ENCODE assay signal across 9 cellular contexts in the genomic region with DNA sequence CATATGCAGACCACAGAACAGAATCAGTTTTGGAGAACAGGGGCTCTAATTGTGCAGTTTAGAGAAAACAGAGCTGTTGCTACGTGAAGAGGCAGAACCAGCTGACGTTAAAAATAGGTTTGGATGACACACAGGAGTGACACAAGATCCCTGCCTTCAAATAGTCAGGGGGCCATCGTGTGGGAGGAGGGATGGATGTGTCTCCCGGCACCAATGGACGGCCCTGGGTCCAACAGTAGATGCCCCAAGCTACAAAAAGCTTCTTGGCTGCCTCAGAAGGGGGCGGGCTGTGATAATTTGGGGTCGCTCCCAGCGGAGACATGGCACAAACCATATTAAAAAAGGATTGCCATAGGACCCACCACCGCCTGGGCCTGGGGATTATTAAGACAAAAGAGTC.
DNase-seq lines count a peak whose midpoint lies in the region; ATAC-seq and TF ChIP-seq lines count a peak whose summit lies in the region.
"Had no signal": no experiment of that assay in that cellular context is flagged by ENCODE, and none has a peak within 500 bp of the region (broad histone marks: within the 10 kb centered on the region; RNA-seq: fewer than 3 reads in every experiment).

No MANE protein-coding gene starts in this region.

- intact Hi-C loops in activated naive CD4-positive, alpha-beta T cell treated with anti-CD3 and anti-CD28 coated beads for 36 hours (cut with micrococcal nuclease), result loop anchor here (1.0 to 10.0 kb wide), 12 partner anchors 11 to 927 kb away; a partner anchor contains a TSS

- H3K79me2 ChIP-seq in mesendoderm (ENCODE audit: control insufficient read depth, insufficient read depth, low read length), result peaks cover 73% of the 10 kb centered on the region

- no peak overlapping the region for H4K8ac ChIP-seq in mesendoderm (ENCODE audit: low read depth, low read length)

- no peak overlapping the region for H2BK120ac ChIP-seq in mesendoderm (ENCODE audit: low read depth, low read length)

- H3K56ac ChIP-seq in mesendoderm (ENCODE audit: low read length), result no peak overlapping the region

- H3K23ac ChIP-seq in mesendoderm (ENCODE audit: low read length), result no peak overlapping the region

- no peak for TF ChIP-seq CTCF in cardiac fibroblast (IDR thresholded peaks at IDR 0.05; ENCODE audit: low read depth, low read length)
- no peak for TF ChIP-seq CTCF in mesothelial cell of epicardium (IDR thresholded peaks at IDR 0.05; ENCODE audit: unreplicated experiment)
- TF ChIP-seq CTCF in upper lobe of left lung (IDR thresholded peaks at IDR 0.05), result no peak

- H4K5ac ChIP-seq in mesendoderm (ENCODE audit: low read length), result no peak overlapping the region

- peaks cover 92% of the 10 kb centered on the region for H3K4me1 Mint-ChIP-seq in activated naive CD4-positive, alpha-beta T cell treated with anti-CD3 and anti-CD28 coated beads for 36 hours (ENCODE audit: low read depth)
- H3K4me1 Mint-ChIP-seq in mesothelial cell of epicardium, result peaks cover 82% of the 10 kb centered on the region

- no peak overlapping the region for H3K4me3 ChIP-seq in cardiac fibroblast (replicated peaks in 1 of 2; ENCODE audit: low read depth in 2 of 2, low read length in 2 of 2)
- no peak overlapping the region for H3K4me3 ChIP-seq in upper lobe of left lung
- no peak overlapping the region for H3K4me3 ChIP-seq in mesendoderm (ENCODE audit: low read length)

- H2AK5ac ChIP-seq in mesendoderm (ENCODE audit: low read length), result no peak overlapping the region

- H3K79me1 ChIP-seq in mesendoderm (ENCODE audit: low read length), result peaks cover 56% of the 10 kb centered on the region

- H3K4me3 Mint-ChIP-seq in activated naive CD4-positive, alpha-beta T cell treated with anti-CD3 and anti-CD28 coated beads for 36 hours, result no peak overlapping the region
- no peak overlapping the region for H3K4me3 Mint-ChIP-seq in mesothelial cell of epicardium

- H3K27ac Mint-ChIP-seq in activated naive CD4-positive, alpha-beta T cell treated with anti-CD3 and anti-CD28 coated beads for 36 hours, result peak overlapping the region; percentile 86
- peak overlapping the region; percentile 93 for H3K27ac Mint-ChIP-seq in mesothelial cell of epicardium

- peaks cover 1% of the 10 kb centered on the region for H3K36me3 Mint-ChIP-seq in activated naive CD4-positive, alpha-beta T cell treated with anti-CD3 and anti-CD28 coated beads for 36 hours (ENCODE audit: low read depth)
- no peaks in the 10 kb centered on the region for H3K36me3 Mint-ChIP-seq in mesothelial cell of epicardium

- CTCF ChIA-PET in activated naive CD4-positive, alpha-beta T cell treated with anti-CD3 and anti-CD28 coated beads for 36 hours (lab: Charles Lee), result interaction anchor here (1.0 to 1.8 kb wide), 3 partner anchors 12 to 68 kb away, joined by 3 to 5 read pairs (median 3); no protein-coding TSS in a partner anchor

- no peak overlapping the region for H2BK15ac ChIP-seq in mesendoderm (replicated peaks; ENCODE audit: low read depth)

- no peak for TF ChIP-seq POLR2A in upper lobe of left lung (IDR thresholded peaks at IDR 0.05)

- TF ChIP-seq EP300 in upper lobe of left lung (IDR thresholded peaks at IDR 0.05), result no peak

- no peak overlapping the region for H3K18ac ChIP-seq in mesendoderm (ENCODE audit: low read length)

- H3K4me1 ChIP-seq in upper lobe of left lung (peaks cover 41 to 57% (median 49%) of the 10 kb centered on the region in 4 donors), mesendoderm (ENCODE audit: control insufficient read depth, low read depth, low read length) (peaks cover 18% of the 10 kb centered on the region)

- H3K4me2 ChIP-seq in mesendoderm (ENCODE audit: low read length), result no peak overlapping the region

- H3K27ac ChIP-seq in upper lobe of left lung, result peak overlapping the region; percentile 31 to 70 (median 63)
- no peak overlapping the region for H3K27ac ChIP-seq in mesendoderm (ENCODE audit: low read depth, low read length)

- H3K9me3 Mint-ChIP-seq in activated naive CD4-positive, alpha-beta T cell treated with anti-CD3 and anti-CD28 coated beads for 36 hours, result no peaks in the 10 kb centered on the region
- H3K9me3 Mint-ChIP-seq in mesothelial cell of epicardium, result no peaks in the 10 kb centered on the region

- no peaks in the 10 kb centered on the region for H3K9me3 ChIP-seq in upper lobe of left lung

- H3K36me3 ChIP-seq in upper lobe of left lung (no peaks in the 10 kb centered on the region), mesendoderm (ENCODE audit: control insufficient read depth, insufficient read depth, low read length) (no peaks in the 10 kb centered on the region)

- no peaks in the 10 kb centered on the region for H3K27me3 ChIP-seq in upper lobe of left lung
- H3K27me3 ChIP-seq in mesendoderm (ENCODE audit: insufficient read depth, low read length, poor library complexity), result no peaks in the 10 kb centered on the region

- H3K27me3 Mint-ChIP-seq in activated naive CD4-positive, alpha-beta T cell treated with anti-CD3 and anti-CD28 coated beads for 36 hours (ENCODE audit: low read depth), result no peaks in the 10 kb centered on the region
- H3K27me3 Mint-ChIP-seq in mesothelial cell of epicardium (ENCODE audit: low read depth), result no peaks in the 10 kb centered on the region

- ATAC-seq in upper lobe of left lung (ENCODE audit: low FRiP score in 2 of 2) (no peak), HG03135 (IDR thresholded peaks at IDR 0.05; ENCODE audit: unreplicated experiment) (no peak), HG02970 (IDR thresholded peaks at IDR 0.05; ENCODE audit: low FRiP score, unreplicated experiment) (no peak)

- H3K4ac ChIP-seq in mesendoderm (ENCODE audit: low read depth, low read length), result no peak overlapping the region

- no peak overlapping the region for H3K9ac ChIP-seq in mesendoderm (ENCODE audit: low read length)

- DNase-seq in activated naive CD4-positive, alpha-beta T cell treated with anti-CD3 and anti-CD28 coated beads for 36 hours, result peak; percentile 43
- no peak for DNase-seq in activated naive CD4-positive, alpha-beta T cell (lab: John Stamatoyannopoulos, UW)
- DNase-seq in cardiac fibroblast (ENCODE audit: low read depth in 2 of 2) (peak; percentile 45 to 59), mesothelial cell of epicardium (ENCODE audit: low spot score in 2 of 2, unreplicated experiment in 2 of 2) (no peak), upper lobe of left lung (no peak), mesendoderm (no peak)
- DNase-seq: NCI-H1105 had no signal

- 80% methylated on average over 9 of the region's 9 CpGs for WGBS in upper lobe of left lung, 2 donors
- no CpG with 5 or more reads among the region's 9 CpGs for WGBS in mesendoderm (ENCODE audit: extremely low coverage, insufficient coverage, low lambda C conversion rate)

- H2BK5ac ChIP-seq in mesendoderm (ENCODE audit: low read length), result no peak overlapping the region

Comparison
In these comparisons a context has a peak if more than half of its experiments do, and no peak if none do; other contexts are left out.
1. DNase-seq: peak in activated naive CD4-positive, alpha-beta T cell treated with anti-CD3 and anti-CD28 coated beads for 36 hours (single experiment) and cardiac fibroblast (2 of 2); none in activated naive CD4-positive, alpha-beta T cell (0 of 4), mesothelial cell of epicardium (0 of 2), upper lobe of left lung (0 of 2) and mesendoderm (single experiment).